18 cellular contexts compared by ENCODE assay signal in the genomic region with DNA sequence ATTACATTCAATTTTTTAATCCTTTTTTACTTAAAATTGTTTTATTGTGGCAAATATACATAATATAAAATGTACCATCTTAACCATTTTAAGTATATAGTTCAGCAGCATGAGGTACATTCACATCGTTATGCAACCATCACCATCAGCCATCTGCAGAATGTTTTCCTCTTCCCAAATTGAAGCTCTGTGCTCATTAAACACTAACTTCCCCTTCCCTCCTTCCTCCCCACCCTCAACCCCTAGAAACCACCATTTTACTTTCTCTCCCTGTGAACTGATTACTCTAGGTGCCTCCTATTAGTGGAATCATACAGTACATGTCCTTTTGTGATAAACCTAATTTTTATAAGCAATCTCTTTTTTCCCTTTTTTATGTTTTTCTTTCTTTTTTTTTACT. TPM values are rescaled to one million over a fixed set of nuclear protein-coding genes. Genes with fewer than 3 reads are reported as not detected.
DNase-seq lines count a peak whose midpoint lies in the region; ATAC-seq and TF ChIP-seq lines count a peak whose summit lies in the region.
"Had no signal": no experiment of that assay in that cellular context is flagged by ENCODE, and none has a peak within 500 bp of the region (broad histone marks: within the 10 kb centered on the region; RNA-seq: fewer than 3 reads in every experiment).

No MANE protein-coding gene starts in this region.

- H3K4me1 Mint-ChIP-seq in activated naive CD8-positive, alpha-beta T cell treated with anti-CD3 and anti-CD28 coated beads, Interleukin-2, amount 50 U/mL, for 24 hours = peaks cover 5% of the 10 kb centered on the region

- H3K4me3 Mint-ChIP-seq in activated naive CD8-positive, alpha-beta T cell treated with anti-CD3 and anti-CD28 coated beads, Interleukin-2, amount 50 U/mL, for 24 hours = no peak overlapping the region

- no peak for TF ChIP-seq CTCF in upper lobe of right lung (IDR thresholded peaks at IDR 0.05)

- ATAC-seq in left ventricle myocardium superior (peak; percentile 33), Right ventricle myocardium inferior (no peak), upper lobe of right lung (peak; percentile 70), HG03175 (IDR thresholded peaks at IDR 0.05; ENCODE audit: unreplicated experiment) (no peak), SK-N-SH treated with all-trans-retinoic acid at 6 μM for 48 hours (no peak)
- ATAC-seq in activated naive CD8-positive, alpha-beta T cell treated with anti-CD3 and anti-CD28 coated beads, Interleukin-2, amount 50 U/mL, for 24 hours = no peak
- ATAC-seq: esophagus mucosa, K562, Panc1, sciatic nerve had no signal

- H3K27ac Mint-ChIP-seq in activated naive CD8-positive, alpha-beta T cell treated with anti-CD3 and anti-CD28 coated beads, Interleukin-2, amount 50 U/mL, for 24 hours = peak overlapping the region; percentile 34

- no peak overlapping the region for H3K27ac ChIP-seq in upper lobe of right lung
- H3K27ac ChIP-seq: left ventricle myocardium inferior, ovary, uterus had no signal

- H3K36me3 Mint-ChIP-seq in activated naive CD8-positive, alpha-beta T cell treated with anti-CD3 and anti-CD28 coated beads, Interleukin-2, amount 50 U/mL, for 24 hours (ENCODE audit: low read depth) = peaks cover 60% of the 10 kb centered on the region

- no peaks in the 10 kb centered on the region for H3K27me3 Mint-ChIP-seq in activated naive CD8-positive, alpha-beta T cell treated with anti-CD3 and anti-CD28 coated beads, Interleukin-2, amount 50 U/mL, for 24 hours

- intact Hi-C loops in left ventricle myocardium superior (cut with micrococcal nuclease) (no loop called here), Right ventricle myocardium inferior (cut with DNase I) (no loop called here), upper lobe of right lung (cut with DNase I) (no loop called here)

- peaks cover 60% of the 10 kb centered on the region for H3K36me3 ChIP-seq in upper lobe of right lung
- H3K36me3 ChIP-seq: ovary, uterus had no signal

- no peak overlapping the region for H3K4me3 ChIP-seq in upper lobe of right lung
- H3K4me3 ChIP-seq: K562, left ventricle myocardium inferior, ovary, uterus had no signal

- H3K9me3 ChIP-seq in upper lobe of right lung = no peaks in the 10 kb centered on the region
- H3K9me3 ChIP-seq: ovary, uterus had no signal

- no peaks in the 10 kb centered on the region for H3K4me1 ChIP-seq in upper lobe of right lung
- H3K4me1 ChIP-seq: left ventricle myocardium inferior, uterus had no signal

- no peak for DNase-seq in left ventricle myocardium superior
- no peak for DNase-seq in Right ventricle myocardium inferior (ENCODE audit: missing footprints)
- DNase-seq in MV-4-11 (lab: John Stamatoyannopoulos, UW) = peak; percentile 80
- no peak for DNase-seq in activated naive CD8-positive, alpha-beta T cell treated with anti-CD3 and anti-CD28 coated beads, Interleukin-2, amount 50 U/mL, for 24 hours
- no peak for DNase-seq in upper lobe of right lung
- no peak for DNase-seq in activated effector memory CD4-positive, alpha-beta T cell treated with Interleukin-2 at 50 U/mL for 16 hours
- DNase-seq: amygdala, left ventricle myocardium inferior, NCI-H1105 treated with DMSO at 0.1 percent for 48 hours, NCI-H69, ovary, uterus had no signal

- H3K27me3 ChIP-seq in upper lobe of right lung = no peaks in the 10 kb centered on the region
- H3K27me3 ChIP-seq: ovary, uterus had no signal

- H3K9me3 Mint-ChIP-seq in activated naive CD8-positive, alpha-beta T cell treated with anti-CD3 and anti-CD28 coated beads, Interleukin-2, amount 50 U/mL, for 24 hours = no peaks in the 10 kb centered on the region

TF ChIP-seq in SK-N-SH treated with all-trans-retinoic acid at 6 μM for 48 hours, 23 proteins besides CTCF, POLR2A, EP300 and RAD21:
- TF ChIP-seq ZNF8 (CRISPR knock-in tag; IDR thresholded peaks at IDR 0.05) (no peak), TCF4 (CRISPR knock-in tag; IDR thresholded peaks at IDR 0.05; ENCODE audit: borderline replicate concordance) (no peak), ISL1 (CRISPR knock-in tag; IDR thresholded peaks at IDR 0.05) (no peak), ZNF70 (CRISPR knock-in tag; IDR thresholded peaks at IDR 0.05) (no peak), ZFP30 (CRISPR knock-in tag; IDR thresholded peaks at IDR 0.05) (no peak), PPARA (CRISPR knock-in tag; IDR thresholded peaks at IDR 0.05; ENCODE audit: borderline replicate concordance) (no peak), ZFP3 (CRISPR knock-in tag; IDR thresholded peaks at IDR 0.05) (no peak), ZNF565 (CRISPR knock-in tag; conservative IDR thresholded peaks at IDR 0.05; ENCODE audit: low read depth) (no peak), BACH2 (CRISPR knock-in tag; IDR thresholded peaks at IDR 0.05; ENCODE audit: borderline replicate concordance) (no peak), ZC3H10 (CRISPR knock-in tag; IDR thresholded peaks at IDR 0.05) (no peak), ARNTL (CRISPR knock-in tag; IDR thresholded peaks at IDR 0.05; ENCODE audit: borderline replicate concordance, low read depth) (no peak), TOX (CRISPR knock-in tag; IDR thresholded peaks at IDR 0.05; ENCODE audit: borderline replicate concordance) (no peak), ESRRG (CRISPR knock-in tag; IDR thresholded peaks at IDR 0.05) (no peak), CSDC2 (CRISPR knock-in tag; IDR thresholded peaks at IDR 0.05) (no peak), OSR1 (CRISPR knock-in tag; IDR thresholded peaks at IDR 0.05) (no peak)
- TF ChIP-seq, protein P1, sequence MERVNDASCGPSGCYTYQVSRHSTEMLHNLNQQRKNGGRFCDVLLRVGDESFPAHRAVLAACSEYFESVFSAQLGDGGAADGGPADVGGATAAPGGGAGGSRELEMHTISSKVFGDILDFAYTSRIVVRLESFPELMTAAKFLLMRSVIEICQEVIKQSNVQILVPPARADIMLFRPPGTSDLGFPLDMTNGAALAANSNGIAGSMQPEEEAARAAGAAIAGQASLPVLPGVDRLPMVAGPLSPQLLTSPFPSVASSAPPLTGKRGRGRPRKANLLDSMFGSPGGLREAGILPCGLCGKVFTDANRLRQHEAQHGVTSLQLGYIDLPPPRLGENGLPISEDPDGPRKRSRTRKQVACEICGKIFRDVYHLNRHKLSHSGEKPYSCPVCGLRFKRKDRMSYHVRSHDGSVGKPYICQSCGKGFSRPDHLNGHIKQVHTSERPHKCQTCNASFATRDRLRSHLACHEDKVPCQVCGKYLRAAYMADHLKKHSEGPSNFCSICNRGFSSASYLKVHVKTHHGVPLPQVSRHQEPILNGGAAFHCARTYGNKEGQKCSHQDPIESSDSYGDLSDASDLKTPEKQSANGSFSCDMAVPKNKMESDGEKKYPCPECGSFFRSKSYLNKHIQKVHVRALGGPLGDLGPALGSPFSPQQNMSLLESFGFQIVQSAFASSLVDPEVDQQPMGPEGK (CRISPR knock-in tag; IDR thresholded peaks at IDR 0.05; ENCODE audit: borderline replicate concordance) = no peak
- TF ChIP-seq, protein P2, sequence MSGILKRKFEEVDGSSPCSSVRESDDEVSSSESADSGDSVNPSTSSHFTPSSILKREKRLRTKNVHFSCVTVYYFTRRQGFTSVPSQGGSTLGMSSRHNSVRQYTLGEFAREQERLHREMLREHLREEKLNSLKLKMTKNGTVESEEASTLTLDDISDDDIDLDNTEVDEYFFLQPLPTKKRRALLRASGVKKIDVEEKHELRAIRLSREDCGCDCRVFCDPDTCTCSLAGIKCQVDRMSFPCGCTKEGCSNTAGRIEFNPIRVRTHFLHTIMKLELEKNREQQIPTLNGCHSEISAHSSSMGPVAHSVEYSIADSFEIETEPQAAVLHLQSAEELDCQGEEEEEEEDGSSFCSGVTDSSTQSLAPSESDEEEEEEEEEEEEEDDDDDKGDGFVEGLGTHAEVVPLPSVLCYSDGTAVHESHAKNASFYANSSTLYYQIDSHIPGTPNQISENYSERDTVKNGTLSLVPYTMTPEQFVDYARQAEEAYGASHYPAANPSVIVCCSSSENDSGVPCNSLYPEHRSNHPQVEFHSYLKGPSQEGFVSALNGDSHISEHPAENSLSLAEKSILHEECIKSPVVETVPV (CRISPR knock-in tag; IDR thresholded peaks at IDR 0.05) = no peak
- TF ChIP-seq, protein P3, sequence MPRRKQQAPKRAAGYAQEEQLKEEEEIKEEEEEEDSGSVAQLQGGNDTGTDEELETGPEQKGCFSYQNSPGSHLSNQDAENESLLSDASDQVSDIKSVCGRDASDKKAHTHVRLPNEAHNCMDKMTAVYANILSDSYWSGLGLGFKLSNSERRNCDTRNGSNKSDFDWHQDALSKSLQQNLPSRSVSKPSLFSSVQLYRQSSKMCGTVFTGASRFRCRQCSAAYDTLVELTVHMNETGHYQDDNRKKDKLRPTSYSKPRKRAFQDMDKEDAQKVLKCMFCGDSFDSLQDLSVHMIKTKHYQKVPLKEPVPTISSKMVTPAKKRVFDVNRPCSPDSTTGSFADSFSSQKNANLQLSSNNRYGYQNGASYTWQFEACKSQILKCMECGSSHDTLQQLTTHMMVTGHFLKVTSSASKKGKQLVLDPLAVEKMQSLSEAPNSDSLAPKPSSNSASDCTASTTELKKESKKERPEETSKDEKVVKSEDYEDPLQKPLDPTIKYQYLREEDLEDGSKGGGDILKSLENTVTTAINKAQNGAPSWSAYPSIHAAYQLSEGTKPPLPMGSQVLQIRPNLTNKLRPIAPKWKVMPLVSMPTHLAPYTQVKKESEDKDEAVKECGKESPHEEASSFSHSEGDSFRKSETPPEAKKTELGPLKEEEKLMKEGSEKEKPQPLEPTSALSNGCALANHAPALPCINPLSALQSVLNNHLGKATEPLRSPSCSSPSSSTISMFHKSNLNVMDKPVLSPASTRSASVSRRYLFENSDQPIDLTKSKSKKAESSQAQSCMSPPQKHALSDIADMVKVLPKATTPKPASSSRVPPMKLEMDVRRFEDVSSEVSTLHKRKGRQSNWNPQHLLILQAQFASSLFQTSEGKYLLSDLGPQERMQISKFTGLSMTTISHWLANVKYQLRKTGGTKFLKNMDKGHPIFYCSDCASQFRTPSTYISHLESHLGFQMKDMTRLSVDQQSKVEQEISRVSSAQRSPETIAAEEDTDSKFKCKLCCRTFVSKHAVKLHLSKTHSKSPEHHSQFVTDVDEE (CRISPR knock-in tag; IDR thresholded peaks at IDR 0.05) = no peak
TF ChIP-seq in SK-N-SH treated with all-trans-retinoic acid at 6 μM for 48 hours: peak in this region for 0.

RNA-seq across cellular contexts. Expression of a gene that starts 15.6 kb away (rescaled TPM):
- total RNA-seq in left ventricle myocardium superior (not detected), Right ventricle myocardium inferior (not detected), upper lobe of right lung (not detected)
- total RNA-seq: esophagus mucosa, K562, left ventricle myocardium inferior, ovary, sciatic nerve, uterus had no signal

RNA-seq across cellular contexts. Expression of a gene that starts 30.9 kb away (rescaled TPM):
- total RNA-seq in left ventricle myocardium superior (4.0 TPM), Right ventricle myocardium inferior (3.5 TPM), upper lobe of right lung (18.4 TPM)

RNA-seq across cellular contexts. Expression of a gene that starts 40.0 kb away (rescaled TPM):
- total RNA-seq in left ventricle myocardium superior (not detected), Right ventricle myocardium inferior (not detected), upper lobe of right lung (not detected)
- total RNA-seq: esophagus mucosa, K562, left ventricle myocardium inferior, ovary, sciatic nerve, uterus had no signal

RNA-seq across cellular contexts. Expression of a gene that starts 54.4 kb away (rescaled TPM):
- total RNA-seq in left ventricle myocardium superior (64.4 TPM), Right ventricle myocardium inferior (58.0 TPM), upper lobe of right lung (112 TPM)

Comparison
In these comparisons a context has a peak if more than half of its experiments do, and no peak if none do; other contexts are left out.
1. ATAC-seq: peak in left ventricle myocardium superior (single experiment) and upper lobe of right lung (single experiment); none in Right ventricle myocardium inferior (single experiment), activated naive CD8-positive, alpha-beta T cell treated with anti-CD3 and anti-CD28 coated beads, Interleukin-2, amount 50 U/mL, for 24 hours (single experiment), HG03175 (single experiment) and SK-N-SH treated with all-trans-retinoic acid at 6 μM for 48 hours (single experiment).